In the genomic region with DNA sequence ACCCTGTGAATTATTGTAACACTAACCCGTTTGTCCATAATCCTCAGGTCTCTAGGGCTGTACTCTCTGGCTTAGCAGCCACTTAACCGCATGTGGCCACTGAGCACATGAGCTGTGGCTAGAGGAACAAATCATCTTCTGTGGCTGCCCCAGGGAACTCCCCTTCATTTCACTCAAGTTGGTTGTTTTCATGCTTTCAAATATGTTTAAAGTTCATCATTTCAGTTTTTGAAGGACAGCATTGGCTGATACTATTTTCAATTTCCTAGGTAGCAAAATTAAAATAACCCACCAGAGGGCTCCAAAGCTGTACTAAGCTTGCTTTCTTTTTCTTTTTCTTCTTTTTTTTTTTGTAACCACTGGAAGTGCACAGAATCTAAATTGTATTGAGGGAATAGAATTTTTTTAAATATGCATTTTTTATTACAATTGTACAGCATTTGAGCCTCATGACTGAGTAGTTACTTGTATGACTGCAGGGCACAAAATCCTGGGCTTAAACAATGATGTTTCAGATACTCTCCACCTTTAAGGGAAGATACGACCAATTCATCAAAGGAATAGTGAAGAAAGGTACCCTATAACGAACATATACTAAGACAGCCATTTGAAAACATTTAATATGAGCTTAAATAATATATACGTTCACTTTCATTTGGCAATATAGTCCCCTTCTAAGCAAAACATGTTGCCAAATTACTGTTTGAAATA, we compare ENCODE assay signal across 9 cellular contexts. TPM values are rescaled to one million over a fixed set of nuclear protein-coding genes. Genes with fewer than 3 reads are reported as not detected.
A peak's percentile ranks its signal among the peaks of the same experiment; 100 is the strongest.
DNase-seq lines count a peak whose midpoint lies in the region; ATAC-seq, FAIRE-seq and TF ChIP-seq lines count a peak whose summit lies in the region.
"Had no signal": no experiment of that assay in that cellular context is flagged by ENCODE, and none has a peak within 500 bp of the region (broad histone marks: within the 10 kb centered on the region; RNA-seq: fewer than 3 reads in every experiment).

No MANE protein-coding gene starts in this region.

- in situ Hi-C loops in GM13977 (cut with MboI; ENCODE audit: low pct_unique_long_range_greater_than_20kb, low sequenced_read_pairs, unreplicated experiment): no loop called here

- POLR2A ChIA-PET in AG04450 (lab: Yijun Ruan, JAX): no interaction called here

- H3K4me3 ChIP-seq in AG04450 (ENCODE audit: low read depth, low read length) (no peak overlapping the region), keratinocyte (ENCODE audit: control insufficient read depth in 2 of 3, extremely low read depth in 1 of 3, insufficient read depth in 2 of 3, low read depth in 1 of 3, low read length in 3 of 3) (no peak overlapping the region)

- H3K9me1 ChIP-seq in keratinocyte (ENCODE audit: control insufficient read depth, extremely low read depth, insufficient read depth, low read length): no peaks in the 10 kb centered on the region

- no peak overlapping the region for H3K4me2 ChIP-seq in keratinocyte (ENCODE audit: control insufficient read depth, extremely low read depth, insufficient read depth, low read depth, low read length)

- CTCF ChIA-PET in AG04450 (lab: Charles Lee): interaction anchor here (0.5 to 9.4 kb wide), 41 partner anchors 8 to 466 kb away, joined by 3 to 153 read pairs (median 4); no protein-coding TSS in a partner anchor

- no peaks in the 10 kb centered on the region for H3K9me3 ChIP-seq in AG04450 (ENCODE audit: control insufficient read depth, insufficient read depth, low read length)
- no peaks in the 10 kb centered on the region for H3K9me3 ChIP-seq in keratinocyte (ENCODE audit: control insufficient read depth, low read depth, low read length)

- H3K36me3 ChIP-seq in keratinocyte (ENCODE audit: control insufficient read depth in 2 of 2, extremely low read depth in 1 of 2, insufficient read depth in 2 of 2, low read length in 2 of 2): no peaks in the 10 kb centered on the region

- H4K20me1 ChIP-seq in keratinocyte (ENCODE audit: control insufficient read depth, extremely low read depth, insufficient read depth, low read length): no peaks in the 10 kb centered on the region

- H3K27ac ChIP-seq in AG04450 (ENCODE audit: low read depth, low read length) (no peak overlapping the region), keratinocyte (ENCODE audit: control insufficient read depth, insufficient read depth, low read length) (no peak overlapping the region)

- peaks cover 2% of the 10 kb centered on the region for H3K27me3 ChIP-seq in AG04450 (ENCODE audit: control insufficient read depth, insufficient read depth, low read length)
- no peaks in the 10 kb centered on the region for H3K27me3 ChIP-seq in keratinocyte (ENCODE audit: control insufficient read depth, extremely low read depth, insufficient read depth, low read length)

- no peak for DNase-seq in AG04450 (ENCODE audit: low read depth, low spot score)
- DNase-seq in GM13977 (ENCODE audit: low spot score): no peak
- DNase-seq in T1000 (lab: John Stamatoyannopoulos, UW): peak; percentile 88
- DNase-seq in keratinocyte (ENCODE audit: low read depth, low spot score): no peak
- DNase-seq in occipital lobe (lab: John Stamatoyannopoulos, UW): no peak

- FAIRE-seq in keratinocyte (lab: Jason Lieb, UNC): no peak
- FAIRE-seq: colon had no signal

- no peaks in the 10 kb centered on the region for H3K4me1 ChIP-seq in keratinocyte (ENCODE audit: control insufficient read depth, extremely low read depth, insufficient read depth, low read length)

- TF ChIP-seq CTCF in AG04450 (IDR thresholded peaks at IDR 0.05; ENCODE audit: low read depth, low read length) (peak; percentile 63), GM13977 (IDR thresholded peaks at IDR 0.05; ENCODE audit: extremely low read depth, insufficient read depth, missing control alignments) (peak; percentile 18), keratinocyte (optimal IDR thresholded peaks at IDR 0.05 in 1 of 3, IDR thresholded peaks at IDR 0.05 in 1 of 3, conservative IDR thresholded peaks at IDR 0.05 in 1 of 3; ENCODE audit: extremely low read depth in 1 of 3, insufficient read depth in 2 of 3, low read length in 3 of 3) (peak in 2 of 3 experiments; percentile 28 to 30)

- dilution Hi-C loops in keratinocyte (cut with MboI; ENCODE audit: extremely low pct_ligation_motif_present, low sequenced_read_pairs): no loop called here

- H2AFZ ChIP-seq in keratinocyte (ENCODE audit: control insufficient read depth, low read length): peak overlapping the region; percentile 37

- H3K79me2 ChIP-seq in keratinocyte (ENCODE audit: control insufficient read depth, insufficient read depth, low read length): no peaks in the 10 kb centered on the region

- no peak overlapping the region for H3K9ac ChIP-seq in keratinocyte (ENCODE audit: control insufficient read depth, extremely low read depth, insufficient read depth, low read length)

- ATAC-seq in GM18519 (IDR thresholded peaks at IDR 0.05; ENCODE audit: low FRiP score, unreplicated experiment): no peak
- ATAC-seq in HG03460 (IDR thresholded peaks at IDR 0.05; ENCODE audit: unreplicated experiment): no peak
- no peak for ATAC-seq in GM21381 (IDR thresholded peaks at IDR 0.05; ENCODE audit: unreplicated experiment)

RNA-seq across cellular contexts. Expression of a gene that starts 38.6 kb away (rescaled TPM):
- not detected in 2 replicates for polyA plus RNA-seq in AG04450 (2011; rRNA removed)
- 0.04 TPM in 1 of 2 replicates, not detected in the other for polyA minus RNA-seq in AG04450 (2011; rRNA and poly(A)+ RNA removed)
- 0.01 TPM in 3 replicates for polyA plus RNA-seq in keratinocyte
- polyA plus RNA-seq in keratinocyte (2011; ENCODE audit: low read depth): 0.12 TPM
- 0.01 TPM in 1 of 2 replicates, not detected in the other for polyA plus RNA-seq in keratinocyte (2011; cell fraction: cytosol; rRNA removed)
- not detected in 2 replicates for polyA plus RNA-seq in keratinocyte (2011; cell fraction: nucleus; rRNA removed)
- 0.04 TPM in 1 of 2 replicates, not detected in the other for polyA plus RNA-seq in keratinocyte (2012; ENCODE audit: low replicate concordance)
- polyA minus RNA-seq in keratinocyte: not detected in 3 replicates
- not detected for polyA minus RNA-seq in keratinocyte (2011; cell fraction: cytosol; rRNA and poly(A)+ RNA removed)
- not detected in 2 replicates for polyA minus RNA-seq in keratinocyte (2011; cell fraction: nucleus; rRNA and poly(A)+ RNA removed)
- 4.5 TPM for total RNA-seq in occipital lobe
